Comparison of ENCODE assay signal across 8 cellular contexts in genomic region chr1:207997486-207998268, GRCh38.
DNase-seq lines count a peak whose midpoint lies in the region; ATAC-seq and TF ChIP-seq lines count a peak whose summit lies in the region.

No MANE protein-coding gene starts in this region.

- ATAC-seq in HG03196 (IDR thresholded peaks at IDR 0.05; ENCODE audit: unreplicated experiment), result peak; percentile 83

- TF ChIP-seq CTCF in epithelial cell of esophagus (IDR thresholded peaks at IDR 0.05; ENCODE audit: insufficient read depth, low read depth, low read length, missing control alignments), result peak; percentile 91

- peak; percentile 10 for DNase-seq in DMS79 treated with DMSO at 0.1 percent for 48 hours (lab: John Stamatoyannopoulos, UW)
- no peak for DNase-seq in DMS79 (lab: John Stamatoyannopoulos, UW)
- DNase-seq in NCI-H748 treated with DMSO at 0.1 percent for 48 hours (lab: John Stamatoyannopoulos, UW), result peak; percentile 1
- peak in 2 of 3 experiments; percentile 5 to 18 for DNase-seq in activated CD8-positive, alpha-beta memory T cell treated with anti-CD3 and anti-CD28 coated beads for 48 hours (ENCODE audit: low read depth in 2 of 3, low spot score in 2 of 3)
- DNase-seq in epithelial cell of esophagus (ENCODE audit: low read depth), result peak; percentile 77
- DNase-seq in mucosa of gallbladder (ENCODE audit: low spot score), result peak; percentile 80
- peak in 4 of 6 experiments; percentile 9 to 30 (median 22) for DNase-seq in stimulated activated naive CD4-positive, alpha-beta T cell (lab: John Stamatoyannopoulos, UW)

- no peak overlapping the region for H3K4me3 ChIP-seq in epithelial cell of esophagus (ENCODE audit: low read length)
